ENCODE assay signal across 1 cellular context in the genomic region with DNA sequence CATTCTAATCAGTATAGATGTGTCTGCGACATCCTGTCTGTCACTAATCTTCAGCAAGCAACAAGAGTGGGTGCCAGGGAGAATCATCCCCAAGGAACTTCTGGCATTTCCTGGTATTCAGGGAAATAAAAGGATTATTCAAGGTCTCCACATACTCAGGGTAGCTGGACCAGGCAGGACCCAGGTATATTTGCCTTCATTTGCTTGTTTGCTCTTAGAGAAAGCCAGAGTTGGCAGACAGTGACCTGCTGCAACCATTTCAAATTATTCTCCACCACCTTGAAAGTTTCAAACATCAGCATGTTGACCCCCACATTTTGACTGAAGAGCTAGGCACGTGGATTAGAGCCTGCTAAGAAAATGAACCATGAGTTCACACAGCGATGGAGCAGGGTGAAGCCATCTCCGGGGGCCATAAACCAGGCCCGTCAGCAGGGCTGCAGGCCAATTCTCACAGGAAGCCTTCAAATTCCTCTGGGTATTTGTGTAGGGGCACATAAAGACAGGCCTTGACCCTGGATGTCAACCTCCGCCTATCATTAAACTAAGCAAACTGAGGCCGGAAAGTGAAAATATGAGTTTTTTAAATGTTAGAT.
A peak's percentile ranks its signal among the peaks of the same experiment; 100 is the strongest.
TF ChIP-seq lines count a peak whose summit lies in the region.

No MANE protein-coding gene starts in this region.

TF ChIP-seq in HepG2, 621 proteins besides CTCF, POLR2A, EP300 and RAD21 (continued from another document and continues in another):
- TF ChIP-seq ZFP36 (IDR thresholded peaks at IDR 0.05; ENCODE audit: borderline replicate concordance, low read depth, low read length, partially characterized antibody) (no peak), THAP11 (CRISPR knock-in tag; IDR thresholded peaks at IDR 0.05) (peak; percentile 24; the same call in 1 of the 2 replicates), THYN1 (CRISPR knock-in tag; IDR thresholded peaks at IDR 0.05; ENCODE audit: borderline replicate concordance, low read depth) (no peak), SALL1 (CRISPR knock-in tag; IDR thresholded peaks at IDR 0.05) (peak; percentile 96), ZZZ3 (CRISPR knock-in tag; IDR thresholded peaks at IDR 0.05; ENCODE audit: borderline replicate concordance) (no peak), ZNF772 (CRISPR knock-in tag; IDR thresholded peaks at IDR 0.05) (peak; percentile 41; the same call in 1 of the 2 replicates), BHLHE40 (IDR thresholded peaks at IDR 0.05; ENCODE audit: low read length) (peak; percentile 38; the same call in 1 of the 2 replicates), ZFY (CRISPR knock-in tag; IDR thresholded peaks at IDR 0.05) (peak; percentile 72), GLI4 (CRISPR knock-in tag; IDR thresholded peaks at IDR 0.05; ENCODE audit: borderline replicate concordance) (no peak), ZMYM3 (CRISPR knock-in tag; IDR thresholded peaks at IDR 0.05) (no peak; the same call in 1 of the 2 replicates), NFATC3 (CRISPR knock-in tag; IDR thresholded peaks at IDR 0.05) (no peak), JUNB (CRISPR knock-in tag; IDR thresholded peaks at IDR 0.05; ENCODE audit: borderline replicate concordance) (0 out of 2 replicates have a peak, but pooled peaks have one; percentile 31), NRL (CRISPR knock-in tag; IDR thresholded peaks at IDR 0.05; ENCODE audit: borderline replicate concordance) (no peak), MAFF (IDR thresholded peaks at IDR 0.05; ENCODE audit: low read depth, low read length) (no peak), KDM1A (CRISPR knock-in tag; IDR thresholded peaks at IDR 0.05) (peak; percentile 43; the same call in 1 of the 2 replicates), ZNF678 (CRISPR knock-in tag; IDR thresholded peaks at IDR 0.05) (no peak), GABPA (IDR thresholded peaks at IDR 0.05; ENCODE audit: low read depth, low read length) (no peak), GABPA (CRISPR knock-in tag; IDR thresholded peaks at IDR 0.05; ENCODE audit: low read depth) (0 out of 2 replicates have a peak, but pooled peaks have one; percentile 39), SP5 (CRISPR knock-in tag; IDR thresholded peaks at IDR 0.05; ENCODE audit: borderline replicate concordance, low read depth) (peak; percentile 74), MTF2 (CRISPR knock-in tag; IDR thresholded peaks at IDR 0.05; ENCODE audit: borderline replicate concordance) (no peak; the same call in 1 of the 2 replicates), MEIS1 (CRISPR knock-in tag; IDR thresholded peaks at IDR 0.05; ENCODE audit: borderline replicate concordance) (0 out of 2 replicates have a peak, but pooled peaks have one; percentile 65), BRD4 (CRISPR knock-in tag; IDR thresholded peaks at IDR 0.05) (no peak), SOX5 (CRISPR knock-in tag; IDR thresholded peaks at IDR 0.05; ENCODE audit: borderline replicate concordance) (peak; percentile 64), TGIF2 (CRISPR knock-in tag; IDR thresholded peaks at IDR 0.05) (peak; percentile 71; the same call in 1 of the 2 replicates), ZNF777 (CRISPR knock-in tag; IDR thresholded peaks at IDR 0.05) (0 out of 2 replicates have a peak, but pooled peaks have one; percentile 47), ZNF780A (CRISPR knock-in tag; IDR thresholded peaks at IDR 0.05) (no peak), SP140L (CRISPR knock-in tag; IDR thresholded peaks at IDR 0.05; ENCODE audit: borderline replicate concordance) (no peak), ZNF296 (CRISPR knock-in tag; conservative IDR thresholded peaks at IDR 0.05) (no peak), ISL2 (CRISPR knock-in tag; IDR thresholded peaks at IDR 0.05) (peak; percentile 94), ATF7-NPFF (CRISPR knock-in tag; IDR thresholded peaks at IDR 0.05; ENCODE audit: low read depth) (0 out of 2 replicates have a peak, but pooled peaks have one; percentile 3), ZNF567 (CRISPR knock-in tag; IDR thresholded peaks at IDR 0.05; ENCODE audit: borderline replicate concordance) (no peak), KDM2A (CRISPR knock-in tag; IDR thresholded peaks at IDR 0.05; ENCODE audit: borderline replicate concordance, low read depth) (peak; percentile 61; the same call in 1 of the 2 replicates)
- TF ChIP-seq, protein P1, sequence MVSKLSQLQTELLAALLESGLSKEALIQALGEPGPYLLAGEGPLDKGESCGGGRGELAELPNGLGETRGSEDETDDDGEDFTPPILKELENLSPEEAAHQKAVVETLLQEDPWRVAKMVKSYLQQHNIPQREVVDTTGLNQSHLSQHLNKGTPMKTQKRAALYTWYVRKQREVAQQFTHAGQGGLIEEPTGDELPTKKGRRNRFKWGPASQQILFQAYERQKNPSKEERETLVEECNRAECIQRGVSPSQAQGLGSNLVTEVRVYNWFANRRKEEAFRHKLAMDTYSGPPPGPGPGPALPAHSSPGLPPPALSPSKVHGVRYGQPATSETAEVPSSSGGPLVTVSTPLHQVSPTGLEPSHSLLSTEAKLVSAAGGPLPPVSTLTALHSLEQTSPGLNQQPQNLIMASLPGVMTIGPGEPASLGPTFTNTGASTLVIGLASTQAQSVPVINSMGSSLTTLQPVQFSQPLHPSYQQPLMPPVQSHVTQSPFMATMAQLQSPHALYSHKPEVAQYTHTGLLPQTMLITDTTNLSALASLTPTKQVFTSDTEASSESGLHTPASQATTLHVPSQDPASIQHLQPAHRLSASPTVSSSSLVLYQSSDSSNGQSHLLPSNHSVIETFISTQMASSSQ (IDR thresholded peaks at IDR 0.05; ENCODE audit: low read depth) = peak; percentile 58; the same call in 1 of the 2 replicates
- TF ChIP-seq, protein P1 (CRISPR knock-in tag; IDR thresholded peaks at IDR 0.05; ENCODE audit: borderline replicate concordance) = peak; percentile 69; the same call in 1 of the 2 replicates
- TF ChIP-seq, protein P2, sequence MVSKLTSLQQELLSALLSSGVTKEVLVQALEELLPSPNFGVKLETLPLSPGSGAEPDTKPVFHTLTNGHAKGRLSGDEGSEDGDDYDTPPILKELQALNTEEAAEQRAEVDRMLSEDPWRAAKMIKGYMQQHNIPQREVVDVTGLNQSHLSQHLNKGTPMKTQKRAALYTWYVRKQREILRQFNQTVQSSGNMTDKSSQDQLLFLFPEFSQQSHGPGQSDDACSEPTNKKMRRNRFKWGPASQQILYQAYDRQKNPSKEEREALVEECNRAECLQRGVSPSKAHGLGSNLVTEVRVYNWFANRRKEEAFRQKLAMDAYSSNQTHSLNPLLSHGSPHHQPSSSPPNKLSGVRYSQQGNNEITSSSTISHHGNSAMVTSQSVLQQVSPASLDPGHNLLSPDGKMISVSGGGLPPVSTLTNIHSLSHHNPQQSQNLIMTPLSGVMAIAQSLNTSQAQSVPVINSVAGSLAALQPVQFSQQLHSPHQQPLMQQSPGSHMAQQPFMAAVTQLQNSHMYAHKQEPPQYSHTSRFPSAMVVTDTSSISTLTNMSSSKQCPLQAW (CRISPR knock-in tag; IDR thresholded peaks at IDR 0.05) = 0 out of 2 replicates have a peak, but pooled peaks have one; percentile 25
- TF ChIP-seq, protein P3, sequence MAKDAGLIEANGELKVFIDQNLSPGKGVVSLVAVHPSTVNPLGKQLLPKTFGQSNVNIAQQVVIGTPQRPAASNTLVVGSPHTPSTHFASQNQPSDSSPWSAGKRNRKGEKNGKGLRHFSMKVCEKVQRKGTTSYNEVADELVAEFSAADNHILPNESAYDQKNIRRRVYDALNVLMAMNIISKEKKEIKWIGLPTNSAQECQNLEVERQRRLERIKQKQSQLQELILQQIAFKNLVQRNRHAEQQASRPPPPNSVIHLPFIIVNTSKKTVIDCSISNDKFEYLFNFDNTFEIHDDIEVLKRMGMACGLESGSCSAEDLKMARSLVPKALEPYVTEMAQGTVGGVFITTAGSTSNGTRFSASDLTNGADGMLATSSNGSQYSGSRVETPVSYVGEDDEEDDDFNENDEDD (CRISPR knock-in tag; IDR thresholded peaks at IDR 0.05; ENCODE audit: borderline replicate concordance) = peak; percentile 30; the same call in 1 of the 2 replicates
- TF ChIP-seq, protein P4, sequence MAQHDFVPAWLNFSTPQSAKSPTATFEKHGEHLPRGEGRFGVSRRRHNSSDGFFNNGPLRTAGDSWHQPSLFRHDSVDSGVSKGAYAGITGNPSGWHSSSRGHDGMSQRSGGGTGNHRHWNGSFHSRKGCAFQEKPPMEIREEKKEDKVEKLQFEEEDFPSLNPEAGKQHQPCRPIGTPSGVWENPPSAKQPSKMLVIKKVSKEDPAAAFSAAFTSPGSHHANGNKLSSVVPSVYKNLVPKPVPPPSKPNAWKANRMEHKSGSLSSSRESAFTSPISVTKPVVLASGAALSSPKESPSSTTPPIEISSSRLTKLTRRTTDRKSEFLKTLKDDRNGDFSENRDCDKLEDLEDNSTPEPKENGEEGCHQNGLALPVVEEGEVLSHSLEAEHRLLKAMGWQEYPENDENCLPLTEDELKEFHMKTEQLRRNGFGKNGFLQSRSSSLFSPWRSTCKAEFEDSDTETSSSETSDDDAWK (CRISPR knock-in tag; IDR thresholded peaks at IDR 0.05) = no peak
- TF ChIP-seq, protein P5, sequence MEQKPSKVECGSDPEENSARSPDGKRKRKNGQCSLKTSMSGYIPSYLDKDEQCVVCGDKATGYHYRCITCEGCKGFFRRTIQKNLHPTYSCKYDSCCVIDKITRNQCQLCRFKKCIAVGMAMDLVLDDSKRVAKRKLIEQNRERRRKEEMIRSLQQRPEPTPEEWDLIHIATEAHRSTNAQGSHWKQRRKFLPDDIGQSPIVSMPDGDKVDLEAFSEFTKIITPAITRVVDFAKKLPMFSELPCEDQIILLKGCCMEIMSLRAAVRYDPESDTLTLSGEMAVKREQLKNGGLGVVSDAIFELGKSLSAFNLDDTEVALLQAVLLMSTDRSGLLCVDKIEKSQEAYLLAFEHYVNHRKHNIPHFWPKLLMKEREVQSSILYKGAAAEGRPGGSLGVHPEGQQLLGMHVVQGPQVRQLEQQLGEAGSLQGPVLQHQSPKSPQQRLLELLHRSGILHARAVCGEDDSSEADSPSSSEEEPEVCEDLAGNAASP (CRISPR knock-in tag; IDR thresholded peaks at IDR 0.05; ENCODE audit: borderline replicate concordance) = peak; percentile 68
- TF ChIP-seq, protein P6, sequence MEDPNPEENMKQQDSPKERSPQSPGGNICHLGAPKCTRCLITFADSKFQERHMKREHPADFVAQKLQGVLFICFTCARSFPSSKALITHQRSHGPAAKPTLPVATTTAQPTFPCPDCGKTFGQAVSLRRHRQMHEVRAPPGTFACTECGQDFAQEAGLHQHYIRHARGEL (CRISPR knock-in tag; IDR thresholded peaks at IDR 0.05) = no peak
- TF ChIP-seq, protein P7, sequence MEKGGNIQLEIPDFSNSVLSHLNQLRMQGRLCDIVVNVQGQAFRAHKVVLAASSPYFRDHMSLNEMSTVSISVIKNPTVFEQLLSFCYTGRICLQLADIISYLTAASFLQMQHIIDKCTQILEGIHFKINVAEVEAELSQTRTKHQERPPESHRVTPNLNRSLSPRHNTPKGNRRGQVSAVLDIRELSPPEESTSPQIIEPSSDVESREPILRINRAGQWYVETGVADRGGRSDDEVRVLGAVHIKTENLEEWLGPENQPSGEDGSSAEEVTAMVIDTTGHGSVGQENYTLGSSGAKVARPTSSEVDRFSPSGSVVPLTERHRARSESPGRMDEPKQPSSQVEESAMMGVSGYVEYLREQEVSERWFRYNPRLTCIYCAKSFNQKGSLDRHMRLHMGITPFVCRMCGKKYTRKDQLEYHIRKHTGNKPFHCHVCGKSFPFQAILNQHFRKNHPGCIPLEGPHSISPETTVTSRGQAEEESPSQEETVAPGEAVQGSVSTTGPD (CRISPR knock-in tag; IDR thresholded peaks at IDR 0.05) = peak; percentile 70
- TF ChIP-seq, protein P8, sequence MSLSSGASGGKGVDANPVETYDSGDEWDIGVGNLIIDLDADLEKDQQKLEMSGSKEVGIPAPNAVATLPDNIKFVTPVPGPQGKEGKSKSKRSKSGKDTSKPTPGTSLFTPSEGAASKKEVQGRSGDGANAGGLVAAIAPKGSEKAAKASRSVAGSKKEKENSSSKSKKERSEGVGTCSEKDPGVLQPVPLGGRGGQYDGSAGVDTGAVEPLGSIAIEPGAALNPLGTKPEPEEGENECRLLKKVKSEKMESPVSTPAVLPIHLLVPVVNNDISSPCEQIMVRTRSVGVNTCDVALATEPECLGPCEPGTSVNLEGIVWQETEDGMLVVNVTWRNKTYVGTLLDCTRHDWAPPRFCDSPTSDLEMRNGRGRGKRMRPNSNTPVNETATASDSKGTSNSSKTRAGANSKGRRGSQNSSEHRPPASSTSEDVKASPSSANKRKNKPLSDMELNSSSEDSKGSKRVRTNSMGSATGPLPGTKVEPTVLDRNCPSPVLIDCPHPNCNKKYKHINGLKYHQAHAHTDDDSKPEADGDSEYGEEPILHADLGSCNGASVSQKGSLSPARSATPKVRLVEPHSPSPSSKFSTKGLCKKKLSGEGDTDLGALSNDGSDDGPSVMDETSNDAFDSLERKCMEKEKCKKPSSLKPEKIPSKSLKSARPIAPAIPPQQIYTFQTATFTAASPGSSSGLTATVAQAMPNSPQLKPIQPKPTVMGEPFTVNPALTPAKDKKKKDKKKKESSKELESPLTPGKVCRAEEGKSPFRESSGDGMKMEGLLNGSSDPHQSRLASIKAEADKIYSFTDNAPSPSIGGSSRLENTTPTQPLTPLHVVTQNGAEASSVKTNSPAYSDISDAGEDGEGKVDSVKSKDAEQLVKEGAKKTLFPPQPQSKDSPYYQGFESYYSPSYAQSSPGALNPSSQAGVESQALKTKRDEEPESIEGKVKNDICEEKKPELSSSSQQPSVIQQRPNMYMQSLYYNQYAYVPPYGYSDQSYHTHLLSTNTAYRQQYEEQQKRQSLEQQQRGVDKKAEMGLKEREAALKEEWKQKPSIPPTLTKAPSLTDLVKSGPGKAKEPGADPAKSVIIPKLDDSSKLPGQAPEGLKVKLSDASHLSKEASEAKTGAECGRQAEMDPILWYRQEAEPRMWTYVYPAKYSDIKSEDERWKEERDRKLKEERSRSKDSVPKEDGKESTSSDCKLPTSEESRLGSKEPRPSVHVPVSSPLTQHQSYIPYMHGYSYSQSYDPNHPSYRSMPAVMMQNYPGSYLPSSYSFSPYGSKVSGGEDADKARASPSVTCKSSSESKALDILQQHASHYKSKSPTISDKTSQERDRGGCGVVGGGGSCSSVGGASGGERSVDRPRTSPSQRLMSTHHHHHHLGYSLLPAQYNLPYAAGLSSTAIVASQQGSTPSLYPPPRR (CRISPR knock-in tag; IDR thresholded peaks at IDR 0.05; ENCODE audit: borderline replicate concordance) = peak; percentile 93
- TF ChIP-seq, protein P9, sequence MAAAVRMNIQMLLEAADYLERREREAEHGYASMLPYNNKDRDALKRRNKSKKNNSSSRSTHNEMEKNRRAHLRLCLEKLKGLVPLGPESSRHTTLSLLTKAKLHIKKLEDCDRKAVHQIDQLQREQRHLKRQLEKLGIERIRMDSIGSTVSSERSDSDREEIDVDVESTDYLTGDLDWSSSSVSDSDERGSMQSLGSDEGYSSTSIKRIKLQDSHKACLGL (CRISPR knock-in tag; IDR thresholded peaks at IDR 0.05) = no peak
